Comparison of ENCODE assay signal across 10 cellular contexts in the genomic region with DNA sequence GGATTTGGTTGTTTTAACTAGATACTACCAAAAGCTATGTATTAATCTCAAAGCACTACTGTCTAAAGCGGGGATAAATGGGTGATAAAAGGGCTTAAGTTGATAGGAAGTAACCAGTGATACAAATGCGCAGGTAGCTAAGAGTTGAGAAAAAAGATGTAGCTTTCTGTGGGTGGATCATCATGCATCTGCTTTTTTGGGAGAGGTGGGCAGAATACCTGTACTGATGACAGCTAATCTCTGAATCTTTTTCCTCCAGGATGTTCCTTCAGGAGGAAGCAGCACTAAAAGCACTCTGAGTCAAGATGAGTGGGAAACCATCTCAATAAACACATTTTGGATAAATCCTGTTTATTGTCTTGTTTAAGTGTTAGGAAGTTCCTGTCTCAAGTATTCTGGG. TPM values are rescaled to one million over a fixed set of nuclear protein-coding genes. Genes with fewer than 3 reads are reported as not detected.
DNase-seq lines count a peak whose midpoint lies in the region; ATAC-seq, FAIRE-seq and TF ChIP-seq lines count a peak whose summit lies in the region.
"Had no signal": no experiment of that assay in that cellular context is flagged by ENCODE, and none has a peak within 500 bp of the region (broad histone marks: within the 10 kb centered on the region; RNA-seq: fewer than 3 reads in every experiment).

No MANE protein-coding gene starts in this region.

- peak; percentile 42; the same call in 1 of the 2 replicates for TF ChIP-seq POLR2A in GM12891 (IDR thresholded peaks at IDR 0.05; ENCODE audit: low read depth, low read length)
- no peak for TF ChIP-seq POLR2A in gastrocnemius medialis (IDR thresholded peaks at IDR 0.05)

- DNase-seq in GM12891 (ENCODE audit: insufficient read length, low spot score) (no peak), T-helper 17 cell (no peak), fibroblast of pulmonary artery (ENCODE audit: low read depth) (no peak), gastrocnemius medialis (no peak), sciatic nerve (ENCODE audit: low spot score) (no peak), inferior parietal cortex (ENCODE audit: extremely low spot score) (no peak), H4 (ENCODE audit: low spot score) (no peak)
- DNase-seq: NCI-H69 had no signal

- H3K27me3 Mint-ChIP-seq in T-helper 17 cell: no peaks in the 10 kb centered on the region

- H3K9me3 ChIP-seq in T-helper 17 cell (ENCODE audit: control insufficient read depth, low read length, poor library complexity, severe bottlenecking) (no peaks in the 10 kb centered on the region), gastrocnemius medialis (no peaks in the 10 kb centered on the region)

- FAIRE-seq in GM12891 (lab: Jason Lieb, UNC): no peak
- FAIRE-seq: endometrium had no signal

- intact Hi-C loops in gastrocnemius medialis (cut with DNase I; ENCODE audit: low total_unique reads) (loop anchor here (2.0 to 10.0 kb wide), 3 partner anchors 193 to 321 kb away; a partner anchor contains a TSS), sciatic nerve (cut with DNase I) (no loop called here)

- H3K36me3 ChIP-seq in gastrocnemius medialis: peaks cover 0 to 33% of the 10 kb centered on the region in 2 donors

- peak overlapping the region; percentile 97 for H3K4me3 Mint-ChIP-seq in T-helper 17 cell

- ATAC-seq in T-helper 17 cell (no peak), gastrocnemius medialis (no peak), sciatic nerve (no peak), HG02623 (IDR thresholded peaks at IDR 0.05; ENCODE audit: unreplicated experiment) (no peak)

- H3K4me1 Mint-ChIP-seq in T-helper 17 cell: peaks cover 26% of the 10 kb centered on the region

- H3K27me3 ChIP-seq in gastrocnemius medialis: no peaks in the 10 kb centered on the region

- TF ChIP-seq CTCF in fibroblast of pulmonary artery (IDR thresholded peaks at IDR 0.05; ENCODE audit: low read length, missing control alignments): no peak
- TF ChIP-seq CTCF in gastrocnemius medialis (IDR thresholded peaks at IDR 0.05 in 4 of 5, conservative IDR thresholded peaks at IDR 0.05 in 1 of 5): no peak

- peak overlapping the region; percentile 92 to 97 (median 94) for H3K27ac ChIP-seq in gastrocnemius medialis

- H3K36me3 Mint-ChIP-seq in T-helper 17 cell (ENCODE audit: low read depth): peaks cover 11% of the 10 kb centered on the region

- peaks cover 18 to 26% of the 10 kb centered on the region in 2 donors for H3K4me1 ChIP-seq in gastrocnemius medialis

- in situ Hi-C loops in gastrocnemius medialis (cut with MboI; ENCODE audit: low sequenced_read_pairs in 4 of 4): loop anchor here (10.0 to 25.0 kb wide), 5 partner anchors 283 to 480 kb away; a partner anchor contains a TSS

- H3K4me3 ChIP-seq in fibroblast of pulmonary artery (replicated peaks; ENCODE audit: low read depth, low read length) (peak overlapping the region; percentile 84), gastrocnemius medialis (peak overlapping the region; percentile 80 to 98 (median 90))

- peak overlapping the region; percentile 98 for H3K27ac Mint-ChIP-seq in T-helper 17 cell

TF ChIP-seq in GM12891, 5 proteins besides CTCF, POLR2A, EP300 and RAD21:
- TF ChIP-seq PAX5 (IDR thresholded peaks at IDR 0.05; ENCODE audit: insufficient read depth, low read length, severe bottlenecking): no peak
- TF ChIP-seq POLR2AphosphoS5 (IDR thresholded peaks at IDR 0.05; ENCODE audit: low read depth, low read length): no peak
- no peak for TF ChIP-seq POU2F2 (IDR thresholded peaks at IDR 0.05; ENCODE audit: low read depth, low read length)
- TF ChIP-seq SPI1 (IDR thresholded peaks at IDR 0.05; ENCODE audit: low read depth, low read length): no peak
- TF ChIP-seq TAF1 (IDR thresholded peaks at IDR 0.05; ENCODE audit: low read depth, low read length): no peak
TF ChIP-seq in GM12891: peak in this region for 0.

RNA-seq across cellular contexts. Expression of a gene that starts 1.2 kb away (rescaled TPM):
- polyA plus RNA-seq in GM12891 (2012; ENCODE audit: low read depth, missing spikeins): 19,159 TPM
- total RNA-seq in T-helper 17 cell: 1,000 to 10,000 TPM; 4,265 to 4,392 TPM
- total RNA-seq in gastrocnemius medialis: 1,000 to 10,000 TPM; 1,269 to 1,948 (median 1,828) TPM
- 1,621 TPM for total RNA-seq in sciatic nerve
- 3,546 and 4,042 TPM in 2 replicates for total RNA-seq in H4 (2014; rRNA removed; shearing (Covaris generic))

RNA-seq across cellular contexts. Expression of a gene that starts 5.7 kb away (rescaled TPM):
- 109 TPM for polyA plus RNA-seq in GM12891 (2012; ENCODE audit: low read depth, missing spikeins)
- total RNA-seq in T-helper 17 cell: 1 to 10 TPM in 1 of 2 donors, under 1 TPM in 1; 0.40 to 2.2 TPM
- 10 to 100 TPM in 1 of 4 donors, 1 to 10 TPM in 3; 6.4 to 12.3 (median 9.1) TPM for total RNA-seq in gastrocnemius medialis
- 90.1 TPM for total RNA-seq in sciatic nerve
- 29.2 and 36.1 TPM in 2 replicates for total RNA-seq in H4 (2014; rRNA removed; shearing (Covaris generic))

RNA-seq across cellular contexts. Expression of a gene that starts 14.3 kb away (rescaled TPM):
- polyA plus RNA-seq in GM12891 (2012; ENCODE audit: low read depth, missing spikeins): 127 TPM
- total RNA-seq in T-helper 17 cell (10 to 100 TPM; 88.1 to 90.3 TPM), gastrocnemius medialis (100 to 1,000 TPM; 157 to 309 (median 259) TPM), sciatic nerve (72.8 TPM)
- total RNA-seq in H4 (2014; rRNA removed; shearing (Covaris generic)): 256 and 283 TPM in 2 replicates

RNA-seq across cellular contexts. Expression of a gene that starts 24.1 kb away (rescaled TPM):
- 10.8 TPM for polyA plus RNA-seq in GM12891 (2012; ENCODE audit: low read depth, missing spikeins)
- total RNA-seq in T-helper 17 cell (1 to 10 TPM; 4.5 to 6.0 TPM), gastrocnemius medialis (1 to 10 TPM; 4.5 to 7.9 (median 5.7) TPM), sciatic nerve (11.8 TPM)
- 9.6 and 13.3 TPM in 2 replicates for total RNA-seq in H4 (2014; rRNA removed; shearing (Covaris generic))

RNA-seq across cellular contexts. Expression of a gene that starts 28.5 kb away (rescaled TPM):
- polyA plus RNA-seq in GM12891 (2012; ENCODE audit: low read depth, missing spikeins): 54.0 TPM
- total RNA-seq in T-helper 17 cell (10 to 100 TPM; 14.1 to 16.4 TPM), gastrocnemius medialis (10 to 100 TPM; 37.1 to 63.2 (median 47.9) TPM), sciatic nerve (73.9 TPM)
- total RNA-seq in H4 (2014; rRNA removed; shearing (Covaris generic)): 93.2 and 96.9 TPM in 2 replicates
